Comparison of ENCODE assay signal across 8 cellular contexts in the genomic region with DNA sequence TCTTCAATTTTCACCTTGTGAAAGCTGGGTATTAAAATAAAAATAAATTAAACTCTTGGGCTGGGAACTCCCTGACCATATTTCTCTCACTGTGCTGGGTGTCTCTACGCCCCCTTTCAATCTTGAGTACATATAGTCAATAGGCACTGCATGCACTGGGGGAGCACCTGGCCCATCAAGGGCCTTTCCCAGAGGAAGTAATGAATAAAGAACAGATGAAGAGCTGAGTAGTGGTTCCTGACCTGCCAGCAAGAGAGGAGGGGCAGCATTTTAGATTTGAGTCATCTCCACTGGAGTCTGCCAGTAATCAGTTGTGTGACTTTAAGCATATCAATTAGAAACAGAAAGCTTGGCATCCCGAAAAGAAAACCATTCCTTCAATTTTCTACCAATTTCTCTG. TPM values are rescaled to one million over a fixed set of nuclear protein-coding genes. Genes with fewer than 3 reads are reported as not detected.
DNase-seq lines count a peak whose midpoint lies in the region; ATAC-seq lines count a peak whose summit lies in the region.

No MANE protein-coding gene starts in this region.

- H3K9me3 Mint-ChIP-seq in activated naive CD4-positive, alpha-beta T cell treated with anti-CD3 and anti-CD28 coated beads for 36 hours: no peaks in the 10 kb centered on the region
- H3K9me3 Mint-ChIP-seq in activated naive CD4-positive, alpha-beta T cell treated with anti-CD3 and anti-CD28 coated beads, Interleukin-2, amount 10 ng/mL, durations not matched to agents 7 days and 5 days: no peaks in the 10 kb centered on the region
- no peaks in the 10 kb centered on the region for H3K9me3 Mint-ChIP-seq in activated T-helper 17 cell treated with anti-CD3 and anti-CD28 coated beads, Interleukin-2, amount 50 U/mL, for 72 hours

- CTCF ChIA-PET in activated naive CD4-positive, alpha-beta T cell treated with anti-CD3 and anti-CD28 coated beads for 36 hours (lab: Charles Lee): no interaction called here
- CTCF ChIA-PET in activated naive CD4-positive, alpha-beta T cell treated with anti-CD3 and anti-CD28 coated beads, Interleukin-2, amount 10 ng/mL, durations not matched to agents 7 days and 5 days (lab: Charles Lee): no interaction called here

- no peaks in the 10 kb centered on the region for H3K27me3 Mint-ChIP-seq in activated naive CD4-positive, alpha-beta T cell treated with anti-CD3 and anti-CD28 coated beads for 36 hours (ENCODE audit: low read depth)
- H3K27me3 Mint-ChIP-seq in activated naive CD4-positive, alpha-beta T cell treated with anti-CD3 and anti-CD28 coated beads, Interleukin-2, amount 10 ng/mL, durations not matched to agents 7 days and 5 days: no peaks in the 10 kb centered on the region
- no peaks in the 10 kb centered on the region for H3K27me3 Mint-ChIP-seq in activated T-helper 17 cell treated with anti-CD3 and anti-CD28 coated beads, Interleukin-2, amount 50 U/mL, for 72 hours

- H3K4me1 ChIP-seq in aorta (ENCODE audit: control insufficient read depth in 1 of 2, insufficient read depth in 2 of 2, low read length in 2 of 2): peaks cover 0 to under 1% of the 10 kb centered on the region in 2 donors

- intact Hi-C loops in activated naive CD4-positive, alpha-beta T cell treated with anti-CD3 and anti-CD28 coated beads for 36 hours (cut with micrococcal nuclease): loop anchor here (1.0 to 10.0 kb wide), 8 partner anchors 40 to 506 kb away; no protein-coding TSS in a partner anchor
- intact Hi-C loops in aorta (cut with DNase I): no loop called here

- H3K4me3 Mint-ChIP-seq in activated naive CD4-positive, alpha-beta T cell treated with anti-CD3 and anti-CD28 coated beads for 36 hours: no peak overlapping the region
- H3K4me3 Mint-ChIP-seq in activated naive CD4-positive, alpha-beta T cell treated with anti-CD3 and anti-CD28 coated beads, Interleukin-2, amount 10 ng/mL, durations not matched to agents 7 days and 5 days: no peak overlapping the region
- H3K4me3 Mint-ChIP-seq in activated T-helper 17 cell treated with anti-CD3 and anti-CD28 coated beads, Interleukin-2, amount 50 U/mL, for 72 hours: peak overlapping the region; percentile 61

- H3K27me3 ChIP-seq in aorta (ENCODE audit: control insufficient read depth in 1 of 2, insufficient read depth in 2 of 2, low read length in 1 of 2): no peaks in the 10 kb centered on the region

- WGBS in aorta, 2 donors: 78 to 88% methylated on average over 2 of the region's 2 CpGs

- peak overlapping the region; percentile 47 for H3K27ac Mint-ChIP-seq in activated naive CD4-positive, alpha-beta T cell treated with anti-CD3 and anti-CD28 coated beads for 36 hours
- no peak overlapping the region for H3K27ac Mint-ChIP-seq in activated naive CD4-positive, alpha-beta T cell treated with anti-CD3 and anti-CD28 coated beads, Interleukin-2, amount 10 ng/mL, durations not matched to agents 7 days and 5 days
- peak overlapping the region; percentile 87 for H3K27ac Mint-ChIP-seq in activated T-helper 17 cell treated with anti-CD3 and anti-CD28 coated beads, Interleukin-2, amount 50 U/mL, for 72 hours

- no peaks in the 10 kb centered on the region for H3K36me3 ChIP-seq in aorta (ENCODE audit: control insufficient read depth in 1 of 2, insufficient read depth in 2 of 2, low read length in 1 of 2)

- DNase-seq in activated naive CD4-positive, alpha-beta T cell treated with anti-CD3 and anti-CD28 coated beads for 36 hours: peak; percentile 80
- DNase-seq in activated naive CD4-positive, alpha-beta T cell treated with anti-CD3 and anti-CD28 coated beads, Interleukin-2, amount 10 ng/mL, durations not matched to agents 7 days and 5 days: no peak
- peak; percentile 32 to 40 for DNase-seq in stimulated activated CD8-positive, alpha-beta memory T cell treated with anti-CD3 and anti-CD28 coated beads, Interleukin-15, amount 100 ng/mL, for 48 hours (ENCODE audit: low read depth in 2 of 2)
- no peak for DNase-seq in NCI-H446 treated with DMSO at 0.1 percent for 48 hours (lab: John Stamatoyannopoulos, UW)
- no peak for DNase-seq in GOT3 (lab: John Stamatoyannopoulos, UW)
- no peak for DNase-seq in aorta

- H3K9me3 ChIP-seq in aorta (ENCODE audit: control insufficient read depth, low read length): no peaks in the 10 kb centered on the region

- H3K4me1 Mint-ChIP-seq in activated naive CD4-positive, alpha-beta T cell treated with anti-CD3 and anti-CD28 coated beads for 36 hours (ENCODE audit: low read depth): peaks cover 58% of the 10 kb centered on the region
- peaks cover 35% of the 10 kb centered on the region for H3K4me1 Mint-ChIP-seq in activated naive CD4-positive, alpha-beta T cell treated with anti-CD3 and anti-CD28 coated beads, Interleukin-2, amount 10 ng/mL, durations not matched to agents 7 days and 5 days
- peaks cover 41% of the 10 kb centered on the region for H3K4me1 Mint-ChIP-seq in activated T-helper 17 cell treated with anti-CD3 and anti-CD28 coated beads, Interleukin-2, amount 50 U/mL, for 72 hours

- ATAC-seq in HG03095 (IDR thresholded peaks at IDR 0.05; ENCODE audit: unreplicated experiment): peak; percentile 75
- peak; percentile 93 for ATAC-seq in activated T-helper 17 cell treated with anti-CD3 and anti-CD28 coated beads, Interleukin-2, amount 50 U/mL, for 72 hours (replicated peaks)
- no peak for ATAC-seq in aorta (ENCODE audit: low FRiP score)

- no peak overlapping the region for H3K27ac ChIP-seq in aorta (ENCODE audit: low read depth in 1 of 2, low read length in 2 of 2)

- peaks cover 3% of the 10 kb centered on the region for H3K36me3 Mint-ChIP-seq in activated naive CD4-positive, alpha-beta T cell treated with anti-CD3 and anti-CD28 coated beads for 36 hours (ENCODE audit: low read depth)
- H3K36me3 Mint-ChIP-seq in activated naive CD4-positive, alpha-beta T cell treated with anti-CD3 and anti-CD28 coated beads, Interleukin-2, amount 10 ng/mL, durations not matched to agents 7 days and 5 days: peaks cover 18% of the 10 kb centered on the region
- peaks cover 24% of the 10 kb centered on the region for H3K36me3 Mint-ChIP-seq in activated T-helper 17 cell treated with anti-CD3 and anti-CD28 coated beads, Interleukin-2, amount 50 U/mL, for 72 hours (ENCODE audit: low read depth)

- no peak overlapping the region for H3K4me3 ChIP-seq in aorta (ENCODE audit: low read length in 2 of 2)

RNA-seq across cellular contexts. Expression of gene MAPKAP1, which starts 6.2 kb away (rescaled TPM):
- total RNA-seq in activated naive CD4-positive, alpha-beta T cell treated with anti-CD3 and anti-CD28 coated beads for 36 hours: 10 to 100 TPM; 54.8 to 57.4 TPM
- 10 to 100 TPM; 42.2 to 66.5 TPM for total RNA-seq in activated T-helper 17 cell treated with anti-CD3 and anti-CD28 coated beads, Interleukin-2, amount 50 U/mL, for 72 hours
- total RNA-seq in aorta: 10 to 100 TPM; 55.6 to 58.4 TPM
- polyA plus RNA-seq in aorta: 10 to 100 TPM; 32.2 to 56.5 TPM

RNA-seq across cellular contexts. Expression of gene PBX3, which starts 46.4 kb away (rescaled TPM):
- 10 to 100 TPM in 1 of 2 experiments, 1 to 10 TPM in 1; 9.4 to 14.3 TPM for total RNA-seq in activated naive CD4-positive, alpha-beta T cell treated with anti-CD3 and anti-CD28 coated beads for 36 hours
- 10 to 100 TPM in 1 of 2 donors, 1 to 10 TPM in 1; 8.5 to 15.8 TPM for total RNA-seq in activated T-helper 17 cell treated with anti-CD3 and anti-CD28 coated beads, Interleukin-2, amount 50 U/mL, for 72 hours
- total RNA-seq in aorta: 10 to 100 TPM; 21.6 to 44.7 TPM
- 10 to 100 TPM; 10.3 to 16.0 TPM for polyA plus RNA-seq in aorta

Comparison
In these comparisons a context has a peak if more than half of its experiments do, and no peak if none do; other contexts are left out.
1. DNase-seq: peak in activated naive CD4-positive, alpha-beta T cell treated with anti-CD3 and anti-CD28 coated beads for 36 hours (single experiment) and stimulated activated CD8-positive, alpha-beta memory T cell treated with anti-CD3 and anti-CD28 coated beads, Interleukin-15, amount 100 ng/mL, for 48 hours (2 of 2); none in activated naive CD4-positive, alpha-beta T cell treated with anti-CD3 and anti-CD28 coated beads, Interleukin-2, amount 10 ng/mL, durations not matched to agents 7 days and 5 days (single experiment), NCI-H446 treated with DMSO at 0.1 percent for 48 hours (single experiment), GOT3 (single experiment) and aorta (0 of 2).